Comparison of ENCODE assay signal across 40 cellular contexts in genomic region chrX:13309631-13310030, GRCh38. TPM values are rescaled to one million over a fixed set of nuclear protein-coding genes. Genes with fewer than 3 reads are reported as not detected.
"Had no signal": no experiment of that assay in that cellular context is flagged by ENCODE, and none has a peak within 500 bp of the region (broad histone marks: within the 10 kb centered on the region; RNA-seq: fewer than 3 reads in every experiment).

No MANE protein-coding gene starts in this region.

- DNase-seq: activated CD4-positive, alpha-beta memory T cell treated with anti-CD3 and anti-CD28 coated beads, Interleukin-2, amount 10 ng/mL, durations not matched to agents 7 days and 5 days; activated CD4-positive, alpha-beta T cell treated with anti-CD3 and anti-CD28 coated beads for 1 hour; activated CD4-positive, alpha-beta T cell treated with anti-CD3 and anti-CD28 coated beads for 36 hours; activated CD4-positive, alpha-beta T cell treated with anti-CD3 and anti-CD28 coated beads for 48 hours; activated CD4-positive, alpha-beta T cell treated with anti-CD3 and anti-CD28 coated beads, Interleukin-2, amount 10 ng/mL, durations not matched to agents 7 days and 5 days; activated CD4-positive, alpha-beta T cell treated with anti-CD3 and anti-CD28 coated beads, Interleukin-2, amount 50 U/mL, for 48 hours; activated CD4-positive, CD25-positive, alpha-beta regulatory T cell; activated CD8-positive, alpha-beta memory T cell treated with anti-CD3 and anti-CD28 coated beads for 24 hours; activated CD8-positive, alpha-beta memory T cell treated with anti-CD3 and anti-CD28 coated beads, Interleukin-2, amount 10 ng/mL, durations not matched to agents 7 days and 5 days; activated CD8-positive, alpha-beta memory T cell treated with anti-CD3 and anti-CD28 coated beads, Interleukin-2, amount 50 U/mL, for 48 hours; activated CD8-positive, alpha-beta T cell treated with anti-CD3 and anti-CD28 coated beads, Interleukin-2, amount 10 ng/mL, durations not matched to agents 7 days and 5 days; activated effector memory CD4-positive, alpha-beta T cell treated with anti-CD3 and anti-CD28 coated beads, Interleukin-2, amount 50 U/mL, for 16 hours; activated gamma-delta T cell treated with Interleukin-2 at 50 U/mL for 16 hours; activated naive CD4-positive, alpha-beta T cell; activated naive CD4-positive, alpha-beta T cell treated with anti-CD3 and anti-CD28 coated beads for 36 hours; activated naive CD4-positive, alpha-beta T cell treated with anti-CD3 and anti-CD28 coated beads, Interleukin-2, amount 50 U/mL, for 16 hours; activated naive CD8-positive, alpha-beta T cell treated with anti-CD3 and anti-CD28 coated beads for 36 hours; activated T-cell treated with anti-CD3 and anti-CD28 coated beads, Interleukin-2, amount 50 U/mL, for 24 hours; activated T-cell treated with anti-CD3 and anti-CD28 coated beads, Interleukin-2, amount 50 U/mL, for 72 hours; adrenal gland; amniotic stem cell; aorta; caudate nucleus; T-cell; T-helper 17 cell; T1000; WERI-Rb-1 had no signal

- H3K9me3 Mint-ChIP-seq: activated CD4-positive, alpha-beta memory T cell treated with anti-CD3 and anti-CD28 coated beads, Interleukin-2, amount 10 ng/mL, durations not matched to agents 7 days and 5 days; activated CD4-positive, alpha-beta T cell treated with anti-CD3 and anti-CD28 coated beads, Interleukin-2, amount 10 ng/mL, durations not matched to agents 7 days and 5 days; activated naive CD4-positive, alpha-beta T cell treated with anti-CD3 and anti-CD28 coated beads for 36 hours; activated naive CD4-positive, alpha-beta T cell treated with anti-CD3 and anti-CD28 coated beads, Interleukin-2, amount 50 U/mL, for 72 hours; activated naive CD8-positive, alpha-beta T cell treated with anti-CD3 and anti-CD28 coated beads for 36 hours; activated T-cell treated with anti-CD3 and anti-CD28 coated beads, Interleukin-2, amount 50 U/mL, for 24 hours; activated T-cell treated with anti-CD3 and anti-CD28 coated beads, Interleukin-2, amount 50 U/mL, for 72 hours; activated T-helper 1 cell treated with anti-CD3 and anti-CD28 coated beads, Interleukin-12 subunit alpha, Interleukin-12 subunit beta, Interleukin-2, Interleukin-4 antibody, amounts not matched to agents 30 ng/mL and 10 ng/mL and 1 ng/mL, durations not matched to agents 14 hours and 24 hours and 36 hours; activated T-helper 17 cell treated with anti-CD3 and anti-CD28 coated beads, Interleukin-2, amount 50 U/mL, for 72 hours; T-cell had no signal

- H3K27me3 ChIP-seq: cardiac muscle cell had no signal

- H3K36me3 ChIP-seq: adrenal gland, cardiac muscle cell, WERI-Rb-1 had no signal

- H3K27me3 Mint-ChIP-seq: activated CD4-positive, alpha-beta memory T cell treated with anti-CD3 and anti-CD28 coated beads, Interleukin-2, amount 10 ng/mL, durations not matched to agents 7 days and 5 days; activated CD4-positive, alpha-beta T cell treated with anti-CD3 and anti-CD28 coated beads for 36 hours; activated CD4-positive, alpha-beta T cell treated with anti-CD3 and anti-CD28 coated beads, Interleukin-2, amount 10 ng/mL, durations not matched to agents 7 days and 5 days; activated CD8-positive, alpha-beta memory T cell treated with anti-CD3 and anti-CD28 coated beads, Interleukin-2, amount 10 ng/mL, durations not matched to agents 7 days and 5 days; activated naive CD8-positive, alpha-beta T cell treated with anti-CD3 and anti-CD28 coated beads for 36 hours; activated T-helper 17 cell treated with anti-CD3 and anti-CD28 coated beads, Interleukin-2, amount 50 U/mL, for 72 hours; T-helper 17 cell had no signal

- H3K4me1 ChIP-seq: adrenal gland had no signal

- H3K27ac ChIP-seq: adrenal gland, cardiac muscle cell, WERI-Rb-1 had no signal

- H3K27ac Mint-ChIP-seq: activated CD4-positive, alpha-beta memory T cell treated with anti-CD3 and anti-CD28 coated beads, Interleukin-2, amount 10 ng/mL, durations not matched to agents 7 days and 5 days; activated CD4-positive, alpha-beta T cell treated with anti-CD3 and anti-CD28 coated beads for 36 hours; activated CD4-positive, alpha-beta T cell treated with anti-CD3 and anti-CD28 coated beads, Interleukin-2, amount 10 ng/mL, durations not matched to agents 7 days and 5 days; activated CD8-positive, alpha-beta memory T cell treated with anti-CD3 and anti-CD28 coated beads, Interleukin-2, amount 10 ng/mL, durations not matched to agents 7 days and 5 days; activated CD8-positive, alpha-beta T cell treated with anti-CD3 and anti-CD28 coated beads, Interleukin-2, amount 10 ng/mL, durations not matched to agents 7 days and 5 days; activated naive CD4-positive, alpha-beta T cell treated with anti-CD3 and anti-CD28 coated beads for 36 hours; activated naive CD4-positive, alpha-beta T cell treated with anti-CD3 and anti-CD28 coated beads, Interleukin-2, amount 50 U/mL, for 72 hours; activated naive CD8-positive, alpha-beta T cell treated with anti-CD3 and anti-CD28 coated beads for 36 hours; activated T-cell treated with anti-CD3 and anti-CD28 coated beads, Interleukin-2, amount 50 U/mL, for 24 hours; activated T-cell treated with anti-CD3 and anti-CD28 coated beads, Interleukin-2, amount 50 U/mL, for 72 hours; activated T-helper 1 cell treated with anti-CD3 and anti-CD28 coated beads, Interleukin-12 subunit alpha, Interleukin-12 subunit beta, Interleukin-2, Interleukin-4 antibody, amounts not matched to agents 30 ng/mL and 10 ng/mL and 1 ng/mL, durations not matched to agents 14 hours and 24 hours and 36 hours; activated T-helper 17 cell treated with anti-CD3 and anti-CD28 coated beads, Interleukin-2, amount 50 U/mL, for 72 hours; brain; T-cell; T-helper 17 cell; WTC11 had no signal

- H3K4me1 Mint-ChIP-seq: activated CD4-positive, alpha-beta memory T cell treated with anti-CD3 and anti-CD28 coated beads, Interleukin-2, amount 10 ng/mL, durations not matched to agents 7 days and 5 days; activated CD4-positive, alpha-beta T cell treated with anti-CD3 and anti-CD28 coated beads for 36 hours; activated CD4-positive, alpha-beta T cell treated with anti-CD3 and anti-CD28 coated beads, Interleukin-2, amount 10 ng/mL, durations not matched to agents 7 days and 5 days; activated CD8-positive, alpha-beta memory T cell treated with anti-CD3 and anti-CD28 coated beads, Interleukin-2, amount 10 ng/mL, durations not matched to agents 7 days and 5 days; activated naive CD8-positive, alpha-beta T cell treated with anti-CD3 and anti-CD28 coated beads for 36 hours; activated T-helper 17 cell treated with anti-CD3 and anti-CD28 coated beads, Interleukin-2, amount 50 U/mL, for 72 hours; T-cell; T-helper 17 cell had no signal

- ATAC-seq: activated CD4-positive, alpha-beta T cell treated with anti-CD3 and anti-CD28 coated beads for 36 hours; activated CD4-positive, CD25-positive, alpha-beta regulatory T cell treated with anti-CD3 and anti-CD28 coated beads, Interleukin-2, amount 50 U/mL, for 24 hours; activated CD8-positive, alpha-beta memory T cell treated with anti-CD3 and anti-CD28 coated beads, Interleukin-2, amount 10 ng/mL, durations not matched to agents 7 days and 5 days; activated CD8-positive, alpha-beta T cell treated with anti-CD3 and anti-CD28 coated beads, Interleukin-2, amount 10 ng/mL, durations not matched to agents 7 days and 5 days; activated naive CD4-positive, alpha-beta T cell treated with anti-CD3 and anti-CD28 coated beads, Interleukin-2, amount 50 U/mL, for 72 hours; activated T-cell treated with anti-CD3 and anti-CD28 coated beads, Interleukin-2, amount 50 U/mL, for 72 hours; activated T-helper 17 cell treated with anti-CD3 and anti-CD28 coated beads, Interleukin-2, amount 50 U/mL, for 72 hours; T-cell; T-helper 17 cell; WTC11 had no signal

- FAIRE-seq: bronchial epithelial cell, colon, TTC549 had no signal

- H3K4me3 ChIP-seq: adrenal gland, cardiac muscle cell had no signal

- H3K4me3 Mint-ChIP-seq: activated CD4-positive, alpha-beta memory T cell treated with anti-CD3 and anti-CD28 coated beads, Interleukin-2, amount 10 ng/mL, durations not matched to agents 7 days and 5 days; activated CD4-positive, alpha-beta T cell treated with anti-CD3 and anti-CD28 coated beads for 36 hours; activated CD4-positive, alpha-beta T cell treated with anti-CD3 and anti-CD28 coated beads, Interleukin-2, amount 10 ng/mL, durations not matched to agents 7 days and 5 days; activated CD8-positive, alpha-beta memory T cell treated with anti-CD3 and anti-CD28 coated beads, Interleukin-2, amount 10 ng/mL, durations not matched to agents 7 days and 5 days; activated CD8-positive, alpha-beta T cell treated with anti-CD3 and anti-CD28 coated beads, Interleukin-2, amount 10 ng/mL, durations not matched to agents 7 days and 5 days; activated naive CD4-positive, alpha-beta T cell treated with anti-CD3 and anti-CD28 coated beads for 36 hours; activated naive CD8-positive, alpha-beta T cell treated with anti-CD3 and anti-CD28 coated beads for 36 hours; activated T-cell treated with anti-CD3 and anti-CD28 coated beads, Interleukin-2, amount 50 U/mL, for 24 hours; activated T-cell treated with anti-CD3 and anti-CD28 coated beads, Interleukin-2, amount 50 U/mL, for 72 hours; activated T-helper 1 cell treated with anti-CD3 and anti-CD28 coated beads, Interleukin-12 subunit alpha, Interleukin-12 subunit beta, Interleukin-2, Interleukin-4 antibody, amounts not matched to agents 30 ng/mL and 10 ng/mL and 1 ng/mL, durations not matched to agents 14 hours and 24 hours and 36 hours; activated T-helper 17 cell treated with anti-CD3 and anti-CD28 coated beads, Interleukin-2, amount 50 U/mL, for 72 hours; brain; T-cell; T-helper 17 cell; WTC11 had no signal

- H3K36me3 Mint-ChIP-seq: activated CD8-positive, alpha-beta memory T cell treated with anti-CD3 and anti-CD28 coated beads, Interleukin-2, amount 10 ng/mL, durations not matched to agents 7 days and 5 days; activated naive CD4-positive, alpha-beta T cell treated with anti-CD3 and anti-CD28 coated beads, Interleukin-2, amount 50 U/mL, for 72 hours; activated naive CD8-positive, alpha-beta T cell treated with anti-CD3 and anti-CD28 coated beads for 36 hours; brain; T-cell; WTC11 had no signal

- H3K9me3 ChIP-seq: adrenal gland had no signal

RNA-seq across cellular contexts. Expression of gene ATXN3L, which starts 10.2 kb away (rescaled TPM):
- total RNA-seq: activated CD4-positive, alpha-beta memory T cell treated with anti-CD3 and anti-CD28 coated beads, Interleukin-2, amount 10 ng/mL, durations not matched to agents 7 days and 5 days; activated CD4-positive, alpha-beta T cell treated with anti-CD3 and anti-CD28 coated beads for 36 hours; activated CD4-positive, alpha-beta T cell treated with anti-CD3 and anti-CD28 coated beads, Interleukin-2, amount 10 ng/mL, durations not matched to agents 7 days and 5 days; activated CD8-positive, alpha-beta memory T cell treated with anti-CD3 and anti-CD28 coated beads, Interleukin-2, amount 10 ng/mL, durations not matched to agents 7 days and 5 days; activated CD8-positive, alpha-beta T cell treated with anti-CD3 and anti-CD28 coated beads, Interleukin-2, amount 10 ng/mL, durations not matched to agents 7 days and 5 days; activated naive CD4-positive, alpha-beta T cell treated with anti-CD3 and anti-CD28 coated beads for 36 hours; activated naive CD4-positive, alpha-beta T cell treated with anti-CD3 and anti-CD28 coated beads, Interleukin-2, amount 50 U/mL, for 72 hours; activated naive CD8-positive, alpha-beta T cell treated with anti-CD3 and anti-CD28 coated beads for 36 hours; activated T-cell treated with anti-CD3 and anti-CD28 coated beads, Interleukin-2, amount 50 U/mL, for 72 hours; activated T-helper 1 cell treated with anti-CD3 and anti-CD28 coated beads, Interleukin-12 subunit alpha, Interleukin-12 subunit beta, Interleukin-2, Interleukin-4 antibody, amounts not matched to agents 30 ng/mL and 10 ng/mL and 1 ng/mL, durations not matched to agents 14 hours and 24 hours and 36 hours; activated T-helper 17 cell treated with anti-CD3 and anti-CD28 coated beads, Interleukin-2, amount 50 U/mL, for 72 hours; adrenal gland; aorta; bronchial epithelial cell; cardiac muscle cell; cerebellum; T-cell; T-helper 1 cell treated with Interleukin-12 subunit alpha and Interleukin-12 subunit beta and Interleukin-4 antibody, amounts not matched to agents 30 ng/mL and 1 ng/mL, for 36 hours; T-helper 17 cell; T-helper 2 cell treated with Interferon-gamma antibody and Interleukin-4, amounts not matched to agents 100 ng/mL and 5 ng/mL, for 36 hours; WTC11 had no signal
